18 cellular contexts compared by ENCODE assay signal in the genomic region with DNA sequence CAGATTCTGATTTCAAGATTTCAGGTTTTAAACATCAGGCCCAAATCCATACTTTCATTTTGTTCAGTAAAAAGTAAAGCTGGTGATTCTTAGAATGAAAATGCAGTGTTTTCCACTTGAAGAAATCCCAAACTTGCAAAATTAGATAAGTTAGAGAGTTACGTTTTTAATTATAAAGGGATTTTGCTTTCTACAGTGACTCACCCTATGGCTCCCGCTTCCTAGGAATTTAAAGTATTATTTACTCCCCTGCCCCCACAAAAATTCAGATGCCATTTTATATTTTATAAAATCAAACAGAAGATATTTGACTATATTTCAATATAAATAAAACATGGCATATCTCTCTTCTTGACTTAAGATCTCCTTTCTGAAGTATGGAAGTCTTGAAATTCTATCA.
"Had no signal": no experiment of that assay in that cellular context is flagged by ENCODE, and none has a peak within 500 bp of the region (broad histone marks: within the 10 kb centered on the region; RNA-seq: fewer than 3 reads in every experiment).

No MANE protein-coding gene starts in this region.

- H3K27ac ChIP-seq: coronary artery, foreskin keratinocyte, neutrophil, spleen, stomach, testis, upper lobe of left lung had no signal

- H3K4me1 ChIP-seq: foreskin keratinocyte, upper lobe of left lung had no signal

- H3K4me1 Mint-ChIP-seq: activated CD4-positive, alpha-beta memory T cell treated with anti-CD3 and anti-CD28 coated beads, Interleukin-2, amount 10 ng/mL, durations not matched to agents 7 days and 5 days; activated naive CD4-positive, alpha-beta T cell treated with anti-CD3 and anti-CD28 coated beads, Interleukin-2, amount 10 ng/mL, durations not matched to agents 7 days and 5 days; T-helper 17 cell had no signal

- H3K36me3 Mint-ChIP-seq: activated naive CD4-positive, alpha-beta T cell treated with anti-CD3 and anti-CD28 coated beads, Interleukin-2, amount 10 ng/mL, durations not matched to agents 7 days and 5 days; WTC11 had no signal

- H3K9me3 ChIP-seq: neutrophil, spleen, stomach, testis, upper lobe of left lung had no signal

- ATAC-seq: esophagus mucosa, foreskin keratinocyte, right cardiac atrium, T-helper 17 cell, WTC11 had no signal

- H3K4me3 ChIP-seq: coronary artery, spleen, stomach, testis, upper lobe of left lung had no signal

- H3K27ac Mint-ChIP-seq: activated CD4-positive, alpha-beta memory T cell treated with anti-CD3 and anti-CD28 coated beads, Interleukin-2, amount 10 ng/mL, durations not matched to agents 7 days and 5 days; activated naive CD4-positive, alpha-beta T cell treated with anti-CD3 and anti-CD28 coated beads, Interleukin-2, amount 10 ng/mL, durations not matched to agents 7 days and 5 days; activated T-cell treated with anti-CD3 and anti-CD28 coated beads, Interleukin-2, amount 50 U/mL, for 24 hours; T-helper 17 cell; WTC11 had no signal

- H3K36me3 ChIP-seq: neutrophil, spleen, stomach, upper lobe of left lung had no signal

- DNase-seq: activated CD4-positive, alpha-beta memory T cell treated with anti-CD3 and anti-CD28 coated beads, Interleukin-2, amount 10 ng/mL, durations not matched to agents 7 days and 5 days; activated CD4-positive, alpha-beta T cell treated with anti-CD3 and anti-CD28 coated beads for 4 hours; activated naive CD4-positive, alpha-beta T cell treated with anti-CD3 and anti-CD28 coated beads, Interleukin-2, amount 10 ng/mL, durations not matched to agents 7 days and 5 days; activated T-cell treated with anti-CD3 and anti-CD28 coated beads, Interleukin-2, amount 50 U/mL, for 24 hours; caudate nucleus; foreskin keratinocyte; glutamatergic neuron; right cardiac atrium; spleen; stimulated activated CD4-positive, alpha-beta T cell treated with anti-CD3 and anti-CD28 coated beads, Interleukin-1b, Interleukin-23, amount 100 ng/mL, for 48 hours; stomach; T-helper 17 cell; testis; upper lobe of left lung had no signal

- H3K4me3 Mint-ChIP-seq: activated CD4-positive, alpha-beta memory T cell treated with anti-CD3 and anti-CD28 coated beads, Interleukin-2, amount 10 ng/mL, durations not matched to agents 7 days and 5 days; activated naive CD4-positive, alpha-beta T cell treated with anti-CD3 and anti-CD28 coated beads, Interleukin-2, amount 10 ng/mL, durations not matched to agents 7 days and 5 days; activated T-cell treated with anti-CD3 and anti-CD28 coated beads, Interleukin-2, amount 50 U/mL, for 24 hours; T-helper 17 cell; WTC11 had no signal

- H3K9me3 Mint-ChIP-seq: activated naive CD4-positive, alpha-beta T cell treated with anti-CD3 and anti-CD28 coated beads, Interleukin-2, amount 10 ng/mL, durations not matched to agents 7 days and 5 days; activated T-cell treated with anti-CD3 and anti-CD28 coated beads, Interleukin-2, amount 50 U/mL, for 24 hours; WTC11 had no signal

- H3K27me3 ChIP-seq: testis, upper lobe of left lung had no signal
